In genomic region chr13:20191311-20191901, GRCh38 we compare ENCODE assay signal across 10 cellular contexts. TPM values are rescaled to one million over a fixed set of nuclear protein-coding genes. Genes with fewer than 3 reads are reported as not detected.
A peak's percentile ranks its signal among the peaks of the same experiment; 100 is the strongest.
DNase-seq lines count a peak whose midpoint lies in the region; ATAC-seq and TF ChIP-seq lines count a peak whose summit lies in the region.
"Had no signal": no experiment of that assay in that cellular context is flagged by ENCODE, and none has a peak within 500 bp of the region (broad histone marks: within the 10 kb centered on the region; RNA-seq: fewer than 3 reads in every experiment).

No MANE protein-coding gene starts in this region.

- H3K9me3 ChIP-seq in SJCRH30 (replicated peaks), result no peaks in the 10 kb centered on the region
- H3K9me3 ChIP-seq in gastroesophageal sphincter, result no peaks in the 10 kb centered on the region

- TF ChIP-seq CTCF in gastroesophageal sphincter (IDR thresholded peaks at IDR 0.05), result no peak

- WGBS in gastroesophageal sphincter (ENCODE audit: low coverage in 1 of 2), 2 donors, result 68 to 83% methylated on average over 1 to 3 of the region's 9 CpGs

- ATAC-seq in left colon, result peak; percentile 67
- ATAC-seq in stimulated activated effector memory CD8-positive, alpha-beta T cell treated with anti-CD3 and anti-CD28 coated beads, Interleukin-12 subunit alpha, Interleukin-12 subunit beta, amount 100 ng/mL, for 72 hours, result no peak
- ATAC-seq in gastroesophageal sphincter, result no peak

- H3K36me3 ChIP-seq in SJCRH30 (no peaks in the 10 kb centered on the region), gastroesophageal sphincter (no peaks in the 10 kb centered on the region)

- no peak overlapping the region for H3K27ac Mint-ChIP-seq in activated T-helper 2 cell treated with anti-CD3 and anti-CD28 coated beads, Interferon-gamma antibody, Interleukin-2, Interleukin-4, amounts not matched to agents 10 μg/mL and 5 μg/mL and 100 μg/mL, durations not matched to agents 14 hours and 24 hours and 36 hours
- H3K27ac Mint-ChIP-seq in stimulated activated effector memory CD8-positive, alpha-beta T cell treated with anti-CD3 and anti-CD28 coated beads, Interleukin-12 subunit alpha, Interleukin-12 subunit beta, amount 100 ng/mL, for 72 hours, result no peak overlapping the region
- H3K27ac Mint-ChIP-seq: activated naive CD4-positive, alpha-beta T cell treated with anti-CD3 and anti-CD28 coated beads, Interleukin-2, amount 50 U/mL, for 24 hours had no signal

- H3K4me3 ChIP-seq in SJCRH30 (no peak overlapping the region), gastroesophageal sphincter (peak overlapping the region in 1 of 2 donors; percentile 64)

- no peak for TF ChIP-seq EP300 in gastroesophageal sphincter (IDR thresholded peaks at IDR 0.05)

- intact Hi-C loops in activated T-helper 2 cell treated with anti-CD3 and anti-CD28 coated beads, Interferon-gamma antibody, Interleukin-2, Interleukin-4, amounts not matched to agents 10 μg/mL and 5 μg/mL and 100 μg/mL, durations not matched to agents 14 hours and 24 hours and 36 hours (cut with micrococcal nuclease), result loop anchor here (5.0 kb wide), 1 partner anchor 511 kb away; the partner anchor contains the start of gene IL17D
- intact Hi-C loops in left colon (cut with DNase I, micrococcal nuclease), result no loop called here

- H3K36me3 Mint-ChIP-seq in activated T-helper 2 cell treated with anti-CD3 and anti-CD28 coated beads, Interferon-gamma antibody, Interleukin-2, Interleukin-4, amounts not matched to agents 10 μg/mL and 5 μg/mL and 100 μg/mL, durations not matched to agents 14 hours and 24 hours and 36 hours (ENCODE audit: low read depth), result no peaks in the 10 kb centered on the region
- H3K36me3 Mint-ChIP-seq in stimulated activated effector memory CD8-positive, alpha-beta T cell treated with anti-CD3 and anti-CD28 coated beads, Interleukin-12 subunit alpha, Interleukin-12 subunit beta, amount 100 ng/mL, for 72 hours, result no peaks in the 10 kb centered on the region
- H3K36me3 Mint-ChIP-seq: activated naive CD4-positive, alpha-beta T cell treated with anti-CD3 and anti-CD28 coated beads, Interleukin-2, amount 50 U/mL, for 24 hours had no signal

- H3K27me3 ChIP-seq in SJCRH30 (peaks cover 32% of the 10 kb centered on the region), gastroesophageal sphincter (peaks cover 73% of the 10 kb centered on the region)

- peaks cover 11% of the 10 kb centered on the region for H3K4me1 Mint-ChIP-seq in activated T-helper 2 cell treated with anti-CD3 and anti-CD28 coated beads, Interferon-gamma antibody, Interleukin-2, Interleukin-4, amounts not matched to agents 10 μg/mL and 5 μg/mL and 100 μg/mL, durations not matched to agents 14 hours and 24 hours and 36 hours (ENCODE audit: low read depth)
- peaks cover 20% of the 10 kb centered on the region for H3K4me1 Mint-ChIP-seq in stimulated activated effector memory CD8-positive, alpha-beta T cell treated with anti-CD3 and anti-CD28 coated beads, Interleukin-12 subunit alpha, Interleukin-12 subunit beta, amount 100 ng/mL, for 72 hours

- H3K27ac ChIP-seq in SJCRH30 (no peak overlapping the region), gastroesophageal sphincter (no peak overlapping the region)

- no peak for TF ChIP-seq POLR2A in gastroesophageal sphincter (IDR thresholded peaks at IDR 0.05)

- no peaks in the 10 kb centered on the region for H3K9me3 Mint-ChIP-seq in activated T-helper 2 cell treated with anti-CD3 and anti-CD28 coated beads, Interferon-gamma antibody, Interleukin-2, Interleukin-4, amounts not matched to agents 10 μg/mL and 5 μg/mL and 100 μg/mL, durations not matched to agents 14 hours and 24 hours and 36 hours
- H3K9me3 Mint-ChIP-seq in stimulated activated effector memory CD8-positive, alpha-beta T cell treated with anti-CD3 and anti-CD28 coated beads, Interleukin-12 subunit alpha, Interleukin-12 subunit beta, amount 100 ng/mL, for 72 hours, result no peaks in the 10 kb centered on the region
- H3K9me3 Mint-ChIP-seq: activated naive CD4-positive, alpha-beta T cell treated with anti-CD3 and anti-CD28 coated beads, Interleukin-2, amount 50 U/mL, for 24 hours had no signal

- peak overlapping the region; percentile 23 for H3K4me3 Mint-ChIP-seq in activated T-helper 2 cell treated with anti-CD3 and anti-CD28 coated beads, Interferon-gamma antibody, Interleukin-2, Interleukin-4, amounts not matched to agents 10 μg/mL and 5 μg/mL and 100 μg/mL, durations not matched to agents 14 hours and 24 hours and 36 hours (ENCODE audit: low read depth)
- H3K4me3 Mint-ChIP-seq in stimulated activated effector memory CD8-positive, alpha-beta T cell treated with anti-CD3 and anti-CD28 coated beads, Interleukin-12 subunit alpha, Interleukin-12 subunit beta, amount 100 ng/mL, for 72 hours, result peak overlapping the region; percentile 71

- DNase-seq in NCI-H748 (lab: John Stamatoyannopoulos, UW; ENCODE audit: unreplicated experiment) (peak; percentile 27), NCI-H748 treated with DMSO at 0.1 percent for 48 hours (lab: John Stamatoyannopoulos, UW) (no peak), left colon (peak; percentile 78 to 79), SJCRH30 (no peak), OCI-M2 (lab: John Stamatoyannopoulos, UW; ENCODE audit: unreplicated experiment) (no peak)
- DNase-seq in activated T-helper 2 cell treated with anti-CD3 and anti-CD28 coated beads, Interferon-gamma antibody, Interleukin-2, Interleukin-4, amounts not matched to agents 10 μg/mL and 5 μg/mL and 100 μg/mL, durations not matched to agents 14 hours and 24 hours and 36 hours (ENCODE audit: low spot score), result no peak
- peak in 1 of 2 donors; percentile 49 for DNase-seq in stimulated activated effector memory CD8-positive, alpha-beta T cell treated with anti-CD3 and anti-CD28 coated beads, Interleukin-12 subunit alpha, Interleukin-12 subunit beta, amount 100 ng/mL, for 72 hours (ENCODE audit: low spot score in 2 of 2)

- H3K4me1 ChIP-seq in SJCRH30 (no peaks in the 10 kb centered on the region), gastroesophageal sphincter (peaks cover 0 to 31% (median 13%) of the 10 kb centered on the region in 3 donors)

- peaks cover 61% of the 10 kb centered on the region for H3K27me3 Mint-ChIP-seq in activated T-helper 2 cell treated with anti-CD3 and anti-CD28 coated beads, Interferon-gamma antibody, Interleukin-2, Interleukin-4, amounts not matched to agents 10 μg/mL and 5 μg/mL and 100 μg/mL, durations not matched to agents 14 hours and 24 hours and 36 hours (ENCODE audit: low read depth)

RNA-seq across cellular contexts. Expression of gene GJB2, which starts 1.3 kb away (rescaled TPM):
- 2.3 and 2.7 TPM in 2 replicates for total RNA-seq in activated T-helper 2 cell treated with anti-CD3 and anti-CD28 coated beads, Interferon-gamma antibody, Interleukin-2, Interleukin-4, amounts not matched to agents 10 μg/mL and 5 μg/mL and 100 μg/mL, durations not matched to agents 14 hours and 24 hours and 36 hours
- total RNA-seq in left colon (10 to 100 TPM; 39.0 to 45.0 TPM), gastroesophageal sphincter (10 to 100 TPM in 1 of 4 donors, 1 to 10 TPM in 2, under 1 TPM in 1; 0.54 to 57.5 (median 5.6) TPM)
- total RNA-seq in SJCRH30 (2014; rRNA removed; shearing (Covaris generic)), result not detected in 2 replicates

RNA-seq across cellular contexts. Expression of gene GJA3, which starts 30.6 kb away (rescaled TPM):
- total RNA-seq in activated T-helper 2 cell treated with anti-CD3 and anti-CD28 coated beads, Interferon-gamma antibody, Interleukin-2, Interleukin-4, amounts not matched to agents 10 μg/mL and 5 μg/mL and 100 μg/mL, durations not matched to agents 14 hours and 24 hours and 36 hours, result 0.05 and 0.07 TPM in 2 replicates
- total RNA-seq in left colon (not detected), gastroesophageal sphincter (under 1 TPM in 2 of 4 donors, not detected in 2; 0.04 to 0.07 TPM)
- total RNA-seq in SJCRH30 (2014; rRNA removed; shearing (Covaris generic)), result not detected in 2 replicates

RNA-seq across cellular contexts. Expression of gene GJB6, which starts 40.7 kb away (rescaled TPM):
- 1.7 TPM in 2 replicates for total RNA-seq in activated T-helper 2 cell treated with anti-CD3 and anti-CD28 coated beads, Interferon-gamma antibody, Interleukin-2, Interleukin-4, amounts not matched to agents 10 μg/mL and 5 μg/mL and 100 μg/mL, durations not matched to agents 14 hours and 24 hours and 36 hours
- total RNA-seq in left colon, result not detected
- not detected in 2 replicates for total RNA-seq in SJCRH30 (2014; rRNA removed; shearing (Covaris generic))
- 10 to 100 TPM in 1 of 4 donors, 1 to 10 TPM in 2, not detected in 1; 1.6 to 21.5 (median 2.8) TPM for total RNA-seq in gastroesophageal sphincter
- total RNA-seq: A172 had no signal

Comparison
In these comparisons a context has a peak if more than half of its experiments do, and no peak if none do; other contexts are left out.
1. DNase-seq: peak in NCI-H748 (single experiment) and left colon (2 of 2); none in NCI-H748 treated with DMSO at 0.1 percent for 48 hours (single experiment), activated T-helper 2 cell treated with anti-CD3 and anti-CD28 coated beads, Interferon-gamma antibody, Interleukin-2, Interleukin-4, amounts not matched to agents 10 μg/mL and 5 μg/mL and 100 μg/mL, durations not matched to agents 14 hours and 24 hours and 36 hours (single experiment), SJCRH30 (0 of 2) and OCI-M2 (single experiment).